ENCODE assay signal across 22 cellular contexts in the genomic region with DNA sequence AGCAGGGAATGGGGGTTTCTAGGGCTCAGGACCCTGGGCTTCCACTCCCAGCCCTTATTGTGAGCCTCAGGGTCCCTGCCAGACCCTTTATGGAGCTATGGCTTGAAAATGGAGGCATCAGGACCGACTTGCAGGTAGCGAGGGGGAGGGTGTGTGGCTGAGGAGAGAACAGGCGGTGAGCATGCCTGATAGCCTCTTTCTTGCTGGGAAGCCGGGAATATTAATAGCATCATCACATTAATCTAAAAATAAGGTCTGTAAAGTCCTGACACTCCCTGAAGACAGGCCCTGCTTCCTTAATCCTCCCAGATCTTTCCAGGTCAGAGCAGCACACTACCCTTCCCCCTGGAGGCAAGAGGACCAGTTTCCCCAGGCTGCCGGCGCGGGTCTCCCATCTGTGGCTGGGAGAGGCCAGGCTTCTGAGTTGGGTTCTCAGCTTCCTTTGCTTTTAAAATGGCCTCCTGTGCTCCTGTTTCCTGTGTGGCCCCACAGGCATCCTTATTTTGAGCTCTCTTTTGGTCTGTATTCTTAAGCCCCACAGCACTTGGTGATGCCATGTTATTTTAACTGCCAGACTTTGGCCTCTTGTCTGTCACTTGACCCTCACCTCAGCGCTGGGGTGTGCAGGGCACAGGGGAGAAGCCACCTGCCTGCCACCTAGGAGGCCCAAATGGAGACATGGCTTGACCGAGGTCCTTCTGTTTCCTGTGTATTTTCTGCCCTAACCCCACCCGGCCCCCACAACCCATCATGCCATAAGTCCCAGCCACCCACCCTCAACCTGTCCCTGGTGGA.
"Had no signal": no experiment of that assay in that cellular context is flagged by ENCODE, and none has a peak within 500 bp of the region (broad histone marks: within the 10 kb centered on the region; RNA-seq: fewer than 3 reads in every experiment).

No MANE protein-coding gene starts in this region.

- H3K27ac Mint-ChIP-seq: immature natural killer cell, natural killer cell had no signal

- H3K9me3 ChIP-seq: heart right ventricle, left ventricle myocardium inferior, tibial artery, upper lobe of left lung, uterus had no signal

- FAIRE-seq: endometrium, frontal cortex, keratinocyte had no signal

- H3K4me3 ChIP-seq: dorsolateral prefrontal cortex, heart right ventricle, left ventricle myocardium inferior, lung, skin epidermis, tibial artery, upper lobe of left lung, uterus had no signal

- DNase-seq: cortex of kidney; dorsolateral prefrontal cortex; effector memory CD4-positive, alpha-beta T cell; heart right ventricle; immature natural killer cell; left ventricle myocardium inferior; mesendoderm; natural killer cell; posterior cingulate gyrus; stimulated activated CD4-positive, alpha-beta T cell treated with anti-CD3 and anti-CD28 coated beads, Interleukin-12 subunit alpha, Interleukin-12 subunit beta, amount 100 ng/mL, for 4 hours; stimulated activated naive CD4-positive, alpha-beta T cell treated with Interleukin-2 at 50 U/mL for 16 hours; tibial artery; uterus had no signal

- H3K36me3 ChIP-seq: heart right ventricle, left ventricle myocardium inferior, tibial artery, upper lobe of left lung, uterus had no signal

- H3K4me1 Mint-ChIP-seq: immature natural killer cell, natural killer cell, neural crest cell had no signal

- ATAC-seq: esophagus mucosa, natural killer cell, sciatic nerve had no signal

- H3K9me3 Mint-ChIP-seq: immature natural killer cell, natural killer cell, neural crest cell had no signal

- H3K27ac ChIP-seq: heart right ventricle, left ventricle myocardium inferior, skin epidermis, tibial artery, upper lobe of left lung, uterus had no signal

- H3K4me3 Mint-ChIP-seq: immature natural killer cell, natural killer cell, neural crest cell had no signal

- H3K27me3 ChIP-seq: upper lobe of left lung had no signal

- H3K4me1 ChIP-seq: tibial artery, uterus had no signal

- H3K36me3 Mint-ChIP-seq: immature natural killer cell, natural killer cell had no signal
